ENCODE assay signal across 15 cellular contexts in the genomic region with DNA sequence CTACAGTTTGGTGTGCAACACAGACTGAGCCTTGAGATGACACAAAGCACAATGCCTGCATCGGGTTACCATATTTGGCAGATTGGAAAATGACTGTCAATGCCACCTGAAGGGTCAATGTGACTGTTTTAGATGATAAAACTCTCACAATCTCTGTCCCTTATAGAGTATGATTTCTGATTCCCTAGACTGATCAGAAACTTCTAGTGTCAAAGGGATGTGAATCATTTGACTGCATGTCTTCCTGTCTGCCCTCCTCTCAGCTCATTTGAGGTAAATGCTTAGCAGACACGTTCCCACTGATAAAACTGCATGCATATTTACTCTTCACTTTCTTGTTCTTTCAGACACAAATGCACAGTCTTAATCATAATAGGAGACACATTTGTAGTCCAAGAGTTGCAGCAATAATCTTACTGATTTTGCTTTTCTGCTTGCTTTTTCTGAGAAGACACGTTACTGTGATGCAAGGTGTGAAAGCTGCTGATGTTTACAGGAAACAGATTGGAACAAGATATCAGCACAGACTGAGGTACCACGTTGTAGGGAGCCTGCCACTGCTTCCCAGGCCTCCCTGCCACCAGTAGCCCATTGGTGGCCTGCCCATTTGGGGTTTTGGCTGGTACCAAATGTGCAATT.
A peak's percentile ranks its signal among the peaks of the same experiment; 100 is the strongest.
DNase-seq lines count a peak whose midpoint lies in the region; ATAC-seq and TF ChIP-seq lines count a peak whose summit lies in the region.
"Had no signal": no experiment of that assay in that cellular context is flagged by ENCODE, and none has a peak within 500 bp of the region (broad histone marks: within the 10 kb centered on the region; RNA-seq: fewer than 3 reads in every experiment).

No MANE protein-coding gene starts in this region.

- H3K4me3 ChIP-seq in suprapubic skin, result no peak overlapping the region

- no peak overlapping the region for H3K27ac ChIP-seq in suprapubic skin

- peak; percentile 88 for ATAC-seq in central memory CD8-positive, alpha-beta T cell (replicated peaks; ENCODE audit: extremely low read depth, poor library complexity, severe bottlenecking)
- ATAC-seq in stimulated activated naive CD8-positive, alpha-beta T cell treated with anti-CD3 and anti-CD28 coated beads, Interleukin-15, amount 100 ng/mL, for 72 hours, result peak; percentile 89
- ATAC-seq: Panc1 had no signal

- peak overlapping the region; percentile 7 for H3K4me3 Mint-ChIP-seq in activated CD4-positive, alpha-beta memory T cell treated with anti-CD3 and anti-CD28 coated beads for 36 hours
- H3K4me3 Mint-ChIP-seq in central memory CD8-positive, alpha-beta T cell, result peak overlapping the region; percentile 28
- no peak overlapping the region for H3K4me3 Mint-ChIP-seq in stimulated activated naive CD8-positive, alpha-beta T cell treated with anti-CD3 and anti-CD28 coated beads, Interleukin-15, amount 100 ng/mL, for 72 hours

- no peak for TF ChIP-seq CTCF in suprapubic skin (IDR thresholded peaks at IDR 0.05)

- H3K9me3 ChIP-seq in suprapubic skin, result no peaks in the 10 kb centered on the region

- no peaks in the 10 kb centered on the region for H3K36me3 ChIP-seq in suprapubic skin

- DNase-seq in stimulated activated CD4-positive, alpha-beta T cell treated with anti-CD3 and anti-CD28 coated beads, Interleukin-15, amount 100 ng/mL, for 24 hours, result peak; percentile 8
- no peak for DNase-seq in stimulated activated CD4-positive, alpha-beta T cell treated with anti-CD3 and anti-CD28 coated beads, Interleukin-12 subunit alpha, Interleukin-12 subunit beta, amount 100 ng/mL, for 4 hours
- peak; percentile 53 for DNase-seq in activated CD4-positive, alpha-beta memory T cell treated with anti-CD3 and anti-CD28 coated beads for 36 hours
- DNase-seq in central memory CD8-positive, alpha-beta T cell (ENCODE audit: low spot score in 2 of 2), result peak in 1 of 2 donors; percentile 37
- no peak for DNase-seq in stimulated activated naive CD8-positive, alpha-beta T cell treated with anti-CD3 and anti-CD28 coated beads, Interleukin-15, amount 100 ng/mL, for 72 hours
- no peak for DNase-seq in SIG-M5 treated with dmso at 0.1 percent for 504 hours (lab: John Stamatoyannopoulos, UW; ENCODE audit: unreplicated experiment)
- no peak for DNase-seq in suprapubic skin (ENCODE audit: low spot score in 2 of 2)
- DNase-seq: amniotic stem cell, hippocampal formation, Kasumi-1, kidney glomerular epithelial cell, NCI-H1105 treated with DMSO at 0.1 percent for 48 hours, NCI-H2171 treated with DMSO at 0.1 percent for 48 hours, NCI-H774 had no signal

- H3K9me3 Mint-ChIP-seq in activated CD4-positive, alpha-beta memory T cell treated with anti-CD3 and anti-CD28 coated beads for 36 hours, result peaks cover 10% of the 10 kb centered on the region
- peaks cover 9% of the 10 kb centered on the region for H3K9me3 Mint-ChIP-seq in central memory CD8-positive, alpha-beta T cell
- H3K9me3 Mint-ChIP-seq in stimulated activated naive CD8-positive, alpha-beta T cell treated with anti-CD3 and anti-CD28 coated beads, Interleukin-15, amount 100 ng/mL, for 72 hours, result peaks cover 8 to 11% of the 10 kb centered on the region in 2 donors

- TF ChIP-seq EP300 in suprapubic skin (IDR thresholded peaks at IDR 0.05), result no peak

- intact Hi-C loops in activated CD4-positive, alpha-beta memory T cell treated with anti-CD3 and anti-CD28 coated beads for 36 hours (cut with micrococcal nuclease), result loop anchor here (1.0 to 5.0 kb wide), 4 partner anchors 29 to 593 kb away; no protein-coding TSS in a partner anchor

- H3K27me3 Mint-ChIP-seq in activated CD4-positive, alpha-beta memory T cell treated with anti-CD3 and anti-CD28 coated beads for 36 hours, result peaks cover 1% of the 10 kb centered on the region
- no peaks in the 10 kb centered on the region for H3K27me3 Mint-ChIP-seq in central memory CD8-positive, alpha-beta T cell
- H3K27me3 Mint-ChIP-seq in stimulated activated naive CD8-positive, alpha-beta T cell treated with anti-CD3 and anti-CD28 coated beads, Interleukin-15, amount 100 ng/mL, for 72 hours, result no peaks in the 10 kb centered on the region

- no peak for TF ChIP-seq POLR2A in suprapubic skin (IDR thresholded peaks at IDR 0.05)

- 59% methylated on average over 4 of the region's 4 CpGs for WGBS in suprapubic skin

- peak overlapping the region; percentile 82 for H3K27ac Mint-ChIP-seq in activated CD4-positive, alpha-beta memory T cell treated with anti-CD3 and anti-CD28 coated beads for 36 hours
- peak overlapping the region; percentile 93 for H3K27ac Mint-ChIP-seq in central memory CD8-positive, alpha-beta T cell (ENCODE audit: low read depth)
- H3K27ac Mint-ChIP-seq in stimulated activated naive CD8-positive, alpha-beta T cell treated with anti-CD3 and anti-CD28 coated beads, Interleukin-15, amount 100 ng/mL, for 72 hours, result peak overlapping the region in 1 of 2 donors; percentile 48

- peaks cover 8% of the 10 kb centered on the region for H3K36me3 Mint-ChIP-seq in activated CD4-positive, alpha-beta memory T cell treated with anti-CD3 and anti-CD28 coated beads for 36 hours
- H3K36me3 Mint-ChIP-seq in central memory CD8-positive, alpha-beta T cell (ENCODE audit: insufficient read depth), result no peaks in the 10 kb centered on the region

- H3K4me1 Mint-ChIP-seq in activated CD4-positive, alpha-beta memory T cell treated with anti-CD3 and anti-CD28 coated beads for 36 hours (ENCODE audit: low read depth), result peaks cover 27% of the 10 kb centered on the region
- H3K4me1 Mint-ChIP-seq in central memory CD8-positive, alpha-beta T cell, result peaks cover 50% of the 10 kb centered on the region
- peaks cover 33% of the 10 kb centered on the region for H3K4me1 Mint-ChIP-seq in stimulated activated naive CD8-positive, alpha-beta T cell treated with anti-CD3 and anti-CD28 coated beads, Interleukin-15, amount 100 ng/mL, for 72 hours

- POLR2A ChIA-PET in activated CD4-positive, alpha-beta memory T cell treated with anti-CD3 and anti-CD28 coated beads for 36 hours (lab: Charles Lee), result no interaction called here

- no peaks in the 10 kb centered on the region for H3K27me3 ChIP-seq in suprapubic skin

- H3K4me1 ChIP-seq in suprapubic skin, result no peaks in the 10 kb centered on the region

- CTCF ChIA-PET in activated CD4-positive, alpha-beta memory T cell treated with anti-CD3 and anti-CD28 coated beads for 36 hours (lab: Charles Lee), result interaction anchor here (1.1 to 1.3 kb wide), 3 partner anchors 40 to 74 kb away, joined by 3 read pairs; no protein-coding TSS in a partner anchor

Comparison
In these comparisons a context has a peak if more than half of its experiments do, and no peak if none do; other contexts are left out.
1. DNase-seq: peak in stimulated activated CD4-positive, alpha-beta T cell treated with anti-CD3 and anti-CD28 coated beads, Interleukin-15, amount 100 ng/mL, for 24 hours (single experiment) and activated CD4-positive, alpha-beta memory T cell treated with anti-CD3 and anti-CD28 coated beads for 36 hours (single experiment); none in stimulated activated CD4-positive, alpha-beta T cell treated with anti-CD3 and anti-CD28 coated beads, Interleukin-12 subunit alpha, Interleukin-12 subunit beta, amount 100 ng/mL, for 4 hours (single experiment), stimulated activated naive CD8-positive, alpha-beta T cell treated with anti-CD3 and anti-CD28 coated beads, Interleukin-15, amount 100 ng/mL, for 72 hours (0 of 2), SIG-M5 treated with dmso at 0.1 percent for 504 hours (single experiment) and suprapubic skin (0 of 2).
2. H3K4me3 Mint-ChIP-seq: peak in activated CD4-positive, alpha-beta memory T cell treated with anti-CD3 and anti-CD28 coated beads for 36 hours (single experiment) and central memory CD8-positive, alpha-beta T cell (single experiment); none in stimulated activated naive CD8-positive, alpha-beta T cell treated with anti-CD3 and anti-CD28 coated beads, Interleukin-15, amount 100 ng/mL, for 72 hours (0 of 2).